ENCODE assay signal across 19 cellular contexts in the genomic region with DNA sequence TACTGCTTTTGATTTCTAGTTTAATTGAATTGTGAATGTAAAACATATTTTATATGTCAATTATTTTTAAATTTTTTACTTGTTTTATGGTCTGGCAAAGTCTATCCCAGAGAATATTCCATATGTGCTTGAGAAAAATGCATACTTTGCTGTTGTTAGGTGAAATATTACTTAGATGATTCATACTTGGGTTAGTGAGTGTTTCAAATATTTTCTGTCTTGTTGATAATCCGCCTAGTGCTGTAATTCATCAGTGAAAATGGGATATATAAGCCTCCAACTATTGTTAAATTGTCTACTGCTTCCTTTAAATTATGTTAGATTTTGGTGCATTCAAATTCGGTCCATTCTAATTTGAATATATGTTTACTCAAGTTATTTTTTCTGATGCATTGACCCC.
A peak's percentile ranks its signal among the peaks of the same experiment; 100 is the strongest.
DNase-seq lines count a peak whose midpoint lies in the region; ATAC-seq, FAIRE-seq and TF ChIP-seq lines count a peak whose summit lies in the region.
"Had no signal": no experiment of that assay in that cellular context is flagged by ENCODE, and none has a peak within 500 bp of the region (broad histone marks: within the 10 kb centered on the region; RNA-seq: fewer than 3 reads in every experiment).

No MANE protein-coding gene starts in this region.

- peak; percentile 5 for FAIRE-seq in RCC 7860 (lab: Jason Lieb, UNC)
- no peak for FAIRE-seq in bronchial epithelial cell (lab: Jason Lieb, UNC)
- FAIRE-seq: GM19239 had no signal

- H3K4me3 ChIP-seq in bronchial epithelial cell (ENCODE audit: low read depth, low read length) = no peak overlapping the region

- DNase-seq in ELR (ENCODE audit: low read depth) = peak; percentile 50
- no peak for DNase-seq in RCC 7860 (ENCODE audit: low spot score)
- peak; percentile 5 for DNase-seq in bronchial epithelial cell (ENCODE audit: low read depth)
- peak; percentile 21 for DNase-seq in iris pigment epithelial cell (ENCODE audit: low read depth)
- DNase-seq in hypothalamus (lab: John Stamatoyannopoulos, UW) = no peak
- DNase-seq in sciatic nerve (ENCODE audit: low spot score) = no peak
- no peak for DNase-seq in NCI-H2227 treated with DMSO at 0.1 percent for 48 hours (lab: John Stamatoyannopoulos, UW)
- no peak for DNase-seq in middle frontal gyrus (ENCODE audit: extremely low spot score, low spot score)
- DNase-seq: Caco-2; CD4-positive, CD25-positive, alpha-beta regulatory T cell; EL; H7; KBM-7; NCI-H1092; NCI-H146; NCI-H2081 treated with DMSO at 0.1 percent for 48 hours; NCI-H345; NCI-H69 had no signal

- no peak for ATAC-seq in sciatic nerve

- TF ChIP-seq CTCF in bronchial epithelial cell (IDR thresholded peaks at IDR 0.05; ENCODE audit: insufficient read depth, low read length, severe bottlenecking) = no peak

- no peaks in the 10 kb centered on the region for H3K27me3 ChIP-seq in bronchial epithelial cell (ENCODE audit: control insufficient read depth, insufficient read depth, low read length)

- no peaks in the 10 kb centered on the region for H3K36me3 ChIP-seq in bronchial epithelial cell (ENCODE audit: control insufficient read depth, insufficient read depth, low read length)

- intact Hi-C loops in sciatic nerve (cut with DNase I) = no loop called here

Comparison
In these comparisons a context has a peak if more than half of its experiments do, and no peak if none do; other contexts are left out.
1. DNase-seq: peak in ELR (single experiment), bronchial epithelial cell (single experiment) and iris pigment epithelial cell (single experiment); none in RCC 7860 (single experiment), hypothalamus (0 of 51), sciatic nerve (single experiment), NCI-H2227 treated with DMSO at 0.1 percent for 48 hours (single experiment) and middle frontal gyrus (single experiment).